In the genomic region with DNA sequence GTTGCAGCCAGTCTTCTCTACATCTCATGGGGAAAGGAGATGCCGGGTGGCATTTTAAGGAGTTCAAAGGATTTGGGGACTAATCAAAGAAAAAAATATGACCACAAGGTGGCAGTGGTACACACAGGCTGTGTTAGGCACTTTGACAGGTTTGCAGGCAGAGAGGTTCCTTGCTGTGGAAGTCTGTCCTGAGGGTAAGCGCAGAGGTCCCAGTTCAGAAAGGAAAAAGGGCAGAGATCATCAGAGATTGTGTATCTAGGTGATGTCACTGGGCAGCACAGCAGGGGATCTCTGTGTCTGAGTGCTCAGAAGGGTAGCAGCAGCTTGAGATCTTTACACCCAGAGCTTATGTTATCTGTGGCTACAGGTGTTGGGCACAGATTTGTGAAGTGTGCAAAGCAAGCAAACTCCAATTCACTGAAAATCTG, we compare ENCODE assay signal across 7 cellular contexts.
DNase-seq lines count a peak whose midpoint lies in the region; ATAC-seq and TF ChIP-seq lines count a peak whose summit lies in the region.

No MANE protein-coding gene starts in this region.

- no peak overlapping the region for H3K18ac ChIP-seq in mesendoderm (ENCODE audit: low read length)

- H3K27ac Mint-ChIP-seq in endothelial cell (ENCODE audit: unreplicated experiment) = no peak overlapping the region

- H3K4me3 ChIP-seq in DND-41 (ENCODE audit: low read depth in 1 of 2, low read length in 2 of 2) = no peak overlapping the region
- H3K4me3 ChIP-seq in RWPE2 (ENCODE audit: severe bottlenecking) = no peak overlapping the region
- no peak overlapping the region for H3K4me3 ChIP-seq in mesendoderm (ENCODE audit: low read length)

- no peaks in the 10 kb centered on the region for H3K27me3 ChIP-seq in DND-41 (ENCODE audit: insufficient read depth, low read length, poor library complexity)
- H3K27me3 ChIP-seq in RWPE2 (ENCODE audit: insufficient read depth, poor library complexity, severe bottlenecking) = no peaks in the 10 kb centered on the region
- no peaks in the 10 kb centered on the region for H3K27me3 ChIP-seq in mesendoderm (ENCODE audit: insufficient read depth, low read length, poor library complexity)

- no peaks in the 10 kb centered on the region for H3K9me3 Mint-ChIP-seq in endothelial cell (ENCODE audit: unreplicated experiment)

- ATAC-seq in DND-41 (ENCODE audit: insufficient read depth, low read depth) = peak; percentile 85
- peak; percentile 70 for ATAC-seq in RWPE2 (ENCODE audit: low read depth)
- no peak for ATAC-seq in HG03025 (IDR thresholded peaks at IDR 0.05; ENCODE audit: low FRiP score, unreplicated experiment)

- H3K9me3 ChIP-seq in DND-41 (ENCODE audit: insufficient read depth, low read length, severe bottlenecking) (no peaks in the 10 kb centered on the region), RWPE2 (ENCODE audit: severe bottlenecking) (no peaks in the 10 kb centered on the region)

- H3K56ac ChIP-seq in mesendoderm (ENCODE audit: low read length) = no peak overlapping the region

- no peak overlapping the region for H3K27ac ChIP-seq in DND-41 (ENCODE audit: low read length)
- H3K27ac ChIP-seq in RWPE2 (ENCODE audit: poor library complexity, severe bottlenecking) = no peak overlapping the region
- no peak overlapping the region for H3K27ac ChIP-seq in mesendoderm (ENCODE audit: low read depth, low read length)

- peaks cover 3% of the 10 kb centered on the region for H3K36me3 Mint-ChIP-seq in endothelial cell (ENCODE audit: low read depth, unreplicated experiment)

- H3K4ac ChIP-seq in mesendoderm (ENCODE audit: low read depth, low read length) = no peak overlapping the region

- H3K79me2 ChIP-seq in DND-41 (ENCODE audit: insufficient read depth, low read length) (no peaks in the 10 kb centered on the region), mesendoderm (ENCODE audit: control insufficient read depth, insufficient read depth, low read length) (no peaks in the 10 kb centered on the region)

- H3K4me2 ChIP-seq in DND-41 (ENCODE audit: insufficient read depth, low read length) (no peak overlapping the region), mesendoderm (ENCODE audit: low read length) (no peak overlapping the region)

- no peak overlapping the region for H2BK5ac ChIP-seq in mesendoderm (ENCODE audit: low read length)

- H4K8ac ChIP-seq in mesendoderm (ENCODE audit: low read depth, low read length) = no peak overlapping the region

- no peak overlapping the region for H3K9ac ChIP-seq in DND-41 (ENCODE audit: low read depth, low read length)
- no peak overlapping the region for H3K9ac ChIP-seq in mesendoderm (ENCODE audit: low read length)

- H2AFZ ChIP-seq in DND-41 (ENCODE audit: low read depth, low read length) = no peak overlapping the region

- no peak overlapping the region for H3K23ac ChIP-seq in mesendoderm (ENCODE audit: low read length)

- H4K5ac ChIP-seq in mesendoderm (ENCODE audit: low read length) = no peak overlapping the region

- H2BK120ac ChIP-seq in mesendoderm (ENCODE audit: low read depth, low read length) = no peak overlapping the region

- no peak overlapping the region for H3K4me3 Mint-ChIP-seq in endothelial cell (ENCODE audit: unreplicated experiment)

- H3K4me1 ChIP-seq in DND-41 (ENCODE audit: insufficient read depth, low read length) = no peaks in the 10 kb centered on the region
- no peaks in the 10 kb centered on the region for H3K4me1 ChIP-seq in RWPE2 (ENCODE audit: insufficient read depth, poor library complexity, severe bottlenecking)
- no peaks in the 10 kb centered on the region for H3K4me1 ChIP-seq in mesendoderm (ENCODE audit: control insufficient read depth, low read depth, low read length)

- H2AK5ac ChIP-seq in mesendoderm (ENCODE audit: low read length) = no peak overlapping the region

- H3K36me3 ChIP-seq in DND-41 (ENCODE audit: insufficient read depth, low read length) (no peaks in the 10 kb centered on the region), RWPE2 (ENCODE audit: low read depth) (no peaks in the 10 kb centered on the region), mesendoderm (ENCODE audit: control insufficient read depth, insufficient read depth, low read length) (no peaks in the 10 kb centered on the region)

- WGBS in mesendoderm (ENCODE audit: extremely low coverage, insufficient coverage, low lambda C conversion rate) = no CpG with 5 or more reads among the region's 2 CpGs

- no peaks in the 10 kb centered on the region for H3K79me1 ChIP-seq in mesendoderm (ENCODE audit: low read length)

- peak; percentile 74 for TF ChIP-seq CTCF in DND-41 (IDR thresholded peaks at IDR 0.05; ENCODE audit: borderline replicate concordance, extremely low read depth, low read length, poor library complexity, severe bottlenecking)
- peak; percentile 41 for TF ChIP-seq CTCF in GM20000 (IDR thresholded peaks at IDR 0.05; ENCODE audit: extremely low read depth, missing control alignments)
- peak; percentile 59 for TF ChIP-seq CTCF in LNCAP (IDR thresholded peaks at IDR 0.05)
- peak; percentile 82 for TF ChIP-seq CTCF in RWPE2 (IDR thresholded peaks at IDR 0.05; ENCODE audit: poor library complexity, severe bottlenecking)
- TF ChIP-seq CTCF in endothelial cell (IDR thresholded peaks at IDR 0.05; ENCODE audit: unreplicated experiment) = peak; percentile 69

- H2BK15ac ChIP-seq in mesendoderm (replicated peaks; ENCODE audit: low read depth) = no peak overlapping the region

- peaks cover 3% of the 10 kb centered on the region for H3K27me3 Mint-ChIP-seq in endothelial cell (ENCODE audit: unreplicated experiment)

- no peaks in the 10 kb centered on the region for H4K20me1 ChIP-seq in DND-41 (ENCODE audit: insufficient read depth, low read length)

- DNase-seq in DND-41 (peak; percentile 47), GM20000 (ENCODE audit: low spot score) (peak; percentile 50), RWPE2 (ENCODE audit: low spot score) (no peak), endothelial cell (ENCODE audit: low spot score) (peak; percentile 52), mesendoderm (peak; percentile 85)

- H3K4me1 Mint-ChIP-seq in endothelial cell (ENCODE audit: unreplicated experiment) = peaks cover 2% of the 10 kb centered on the region
